ENCODE assay signal across 25 cellular contexts in the genomic region with DNA sequence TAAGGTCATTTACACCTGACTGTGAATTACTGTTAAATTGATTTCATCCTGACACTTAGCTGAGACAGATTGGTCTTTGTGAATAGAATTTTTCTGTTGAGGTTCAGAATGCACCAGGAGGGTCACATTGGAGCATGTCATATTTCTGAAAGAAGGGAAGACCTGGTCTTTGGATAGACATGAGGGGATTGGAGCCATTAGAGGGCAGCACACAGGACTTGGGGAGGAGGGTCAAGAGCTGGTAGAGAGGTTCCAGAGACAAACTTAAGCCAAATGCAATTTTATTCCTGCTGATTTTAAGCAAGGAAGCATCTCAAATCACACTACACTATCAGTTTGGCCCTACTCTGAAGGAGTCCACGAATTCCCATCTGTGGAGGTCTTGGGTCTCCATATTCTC. TPM values are rescaled to one million over a fixed set of nuclear protein-coding genes. Genes with fewer than 3 reads are reported as not detected.
DNase-seq lines count a peak whose midpoint lies in the region; ATAC-seq, FAIRE-seq and TF ChIP-seq lines count a peak whose summit lies in the region.
"Had no signal": no experiment of that assay in that cellular context is flagged by ENCODE, and none has a peak within 500 bp of the region (broad histone marks: within the 10 kb centered on the region; RNA-seq: fewer than 3 reads in every experiment).

No MANE protein-coding gene starts in this region.

- no peak for DNase-seq in activated naive CD4-positive, alpha-beta T cell (lab: John Stamatoyannopoulos, UW)
- DNase-seq in H1 (ENCODE audit: low read depth in 1 of 2, low spot score in 2 of 2) (no peak), mesendoderm (peak; percentile 6), T-helper 17 cell (no peak), HuH-7.5 (ENCODE audit: low spot score) (no peak)
- DNase-seq: 8988T; BE2C; C1 segment of cervical spinal cord; Caco-2; CD4-positive, alpha-beta T cell; DMS153; DMS79; GDM1; HFFc6; KBM-7 had no signal

- CTCF ChIA-PET in H1 (lab: Charles Lee; ENCODE audit: partially characterized antibody): interaction anchor here (0.7 to 2.4 kb wide), 25 partner anchors 9 to 417 kb away, joined by 3 to 12 read pairs (median 4); partner anchors contain the start of genes GUCY2C and PLBD1

- no peaks in the 10 kb centered on the region for H3K36me3 Mint-ChIP-seq in activated naive CD4-positive, alpha-beta T cell treated with anti-CD3 and anti-CD28 coated beads, Interleukin-2, amount 50 U/mL, for 24 hours
- no peaks in the 10 kb centered on the region for H3K36me3 Mint-ChIP-seq in T-helper 17 cell (ENCODE audit: low read depth)
- H3K36me3 Mint-ChIP-seq: IgD-negative memory B cell had no signal

- H3K9me3 Mint-ChIP-seq in activated naive CD4-positive, alpha-beta T cell treated with anti-CD3 and anti-CD28 coated beads, Interleukin-2, amount 50 U/mL, for 24 hours: no peaks in the 10 kb centered on the region
- H3K9me3 Mint-ChIP-seq: CD4-positive, alpha-beta T cell; HFFc6; IgD-negative memory B cell had no signal

- no peak overlapping the region for H4K91ac ChIP-seq in H1 (replicated peaks; ENCODE audit: insufficient read length, low read length)

- TF ChIP-seq POLR2A in H1 (IDR thresholded peaks at IDR 0.05; ENCODE audit: control extremely low read depth in 1 of 2, low read depth in 2 of 2, low read length in 2 of 2): no peak

- H3K4me3 ChIP-seq in OCI-LY3 (ENCODE audit: low read length): no peak overlapping the region
- H3K4me3 ChIP-seq in H1 (ENCODE audit: extremely low read depth in 1 of 4, insufficient read depth in 2 of 4, low read depth in 3 of 4, low read length in 4 of 4): no peak overlapping the region
- no peak overlapping the region for H3K4me3 ChIP-seq in mesendoderm (ENCODE audit: low read length)

- no peaks in the 10 kb centered on the region for H4K20me1 ChIP-seq in OCI-LY3 (ENCODE audit: insufficient read depth, low read length)
- no peaks in the 10 kb centered on the region for H4K20me1 ChIP-seq in H1 (replicated peaks in 1 of 2; ENCODE audit: control insufficient read depth in 1 of 2, insufficient read depth in 2 of 2, low read length in 2 of 2)

- H3K4ac ChIP-seq in H1 (replicated peaks; ENCODE audit: insufficient read length, low read depth, low read length) (no peak overlapping the region), mesendoderm (ENCODE audit: low read depth, low read length) (no peak overlapping the region)

- H2BK12ac ChIP-seq in H1 (ENCODE audit: low read depth, low read length): no peak overlapping the region

- H3K27me3 ChIP-seq in OCI-LY3 (ENCODE audit: low read depth, low read length): no peaks in the 10 kb centered on the region
- no peaks in the 10 kb centered on the region for H3K27me3 ChIP-seq in H1 (replicated peaks in 1 of 4; ENCODE audit: control insufficient read depth in 3 of 4, extremely low read depth in 1 of 4, insufficient read depth in 3 of 4, low read length in 3 of 4)
- H3K27me3 ChIP-seq in mesendoderm (ENCODE audit: insufficient read depth, low read length, poor library complexity): no peaks in the 10 kb centered on the region
- H3K27me3 ChIP-seq: BE2C had no signal

- H2AFZ ChIP-seq in OCI-LY3 (ENCODE audit: low read depth, low read length) (no peak overlapping the region), H1 (ENCODE audit: low read length) (no peak overlapping the region)

- H3K18ac ChIP-seq in H1 (ENCODE audit: extremely low read depth, low read length) (no peak overlapping the region), mesendoderm (ENCODE audit: low read length) (no peak overlapping the region)

- H3K4me1 Mint-ChIP-seq in activated naive CD4-positive, alpha-beta T cell treated with anti-CD3 and anti-CD28 coated beads, Interleukin-2, amount 50 U/mL, for 24 hours: no peaks in the 10 kb centered on the region
- peaks cover 2% of the 10 kb centered on the region for H3K4me1 Mint-ChIP-seq in T-helper 17 cell
- H3K4me1 Mint-ChIP-seq: IgD-negative memory B cell had no signal

- H3K23ac ChIP-seq in H1 (ENCODE audit: insufficient read length): no peak overlapping the region
- H3K23ac ChIP-seq in mesendoderm (ENCODE audit: low read length): no peak overlapping the region

- H3K79me2 ChIP-seq in OCI-LY3 (ENCODE audit: low read length) (no peaks in the 10 kb centered on the region), H1 (ENCODE audit: control insufficient read depth in 1 of 2, insufficient read depth in 2 of 2, low read length in 2 of 2) (no peaks in the 10 kb centered on the region), mesendoderm (ENCODE audit: control insufficient read depth, insufficient read depth, low read length) (no peaks in the 10 kb centered on the region)

- FAIRE-seq in H1 (lab: Jason Lieb, UNC): peak; percentile 39
- FAIRE-seq: HTR-8/SVneo had no signal

- no peak overlapping the region for H3K4me3 Mint-ChIP-seq in activated naive CD4-positive, alpha-beta T cell treated with anti-CD3 and anti-CD28 coated beads, Interleukin-2, amount 50 U/mL, for 24 hours
- H3K4me3 Mint-ChIP-seq in T-helper 17 cell: no peak overlapping the region
- H3K4me3 Mint-ChIP-seq: CD4-positive, alpha-beta T cell; HFFc6; IgD-negative memory B cell had no signal

- H3K56ac ChIP-seq in H1 (replicated peaks; ENCODE audit: insufficient read length, low read depth, low read length): no peak overlapping the region
- no peak overlapping the region for H3K56ac ChIP-seq in mesendoderm (ENCODE audit: low read length)

- no peak for ATAC-seq in GM21526 (IDR thresholded peaks at IDR 0.05; ENCODE audit: low FRiP score, unreplicated experiment)
- no peak for ATAC-seq in T-helper 17 cell
- ATAC-seq: HCT116 had no signal

- H3K4me1 ChIP-seq in OCI-LY3 (ENCODE audit: low read length) (no peaks in the 10 kb centered on the region), H1 (replicated peaks in 1 of 4; ENCODE audit: control insufficient read depth in 3 of 4, insufficient read depth in 4 of 4, low read length in 3 of 4) (peaks cover 0 to 2% (median 0%) of the 10 kb centered on the region in 4 experiments; a peak in 1 of 7 replicates), mesendoderm (ENCODE audit: control insufficient read depth, low read depth, low read length) (peaks cover 2% of the 10 kb centered on the region)
- H3K4me1 ChIP-seq: BE2C, Caco-2 had no signal

- H4K8ac ChIP-seq in H1 (ENCODE audit: extremely low read depth, insufficient read depth, low read length) (no peak overlapping the region), mesendoderm (ENCODE audit: low read depth, low read length) (no peak overlapping the region)

- H3K4me2 ChIP-seq in OCI-LY3 (ENCODE audit: low read length): no peak overlapping the region
- no peak overlapping the region for H3K4me2 ChIP-seq in H1 (ENCODE audit: insufficient read depth in 1 of 2, low read depth in 2 of 2, low read length in 2 of 2)
- H3K4me2 ChIP-seq in mesendoderm (ENCODE audit: low read length): no peak overlapping the region

- no peak overlapping the region for H2BK120ac ChIP-seq in H1 (replicated peaks; ENCODE audit: low read depth, low read length)
- H2BK120ac ChIP-seq in mesendoderm (ENCODE audit: low read depth, low read length): no peak overlapping the region

- H2BK15ac ChIP-seq in H1 (ENCODE audit: low read length) (no peak overlapping the region), mesendoderm (replicated peaks; ENCODE audit: low read depth) (no peak overlapping the region)

- H3K27ac ChIP-seq in OCI-LY3 (ENCODE audit: low read length) (no peak overlapping the region), H1 (ENCODE audit: low read depth, low read length) (no peak overlapping the region), mesendoderm (ENCODE audit: low read depth, low read length) (no peak overlapping the region)

- H3K9ac ChIP-seq in OCI-LY3 (ENCODE audit: low read length): no peak overlapping the region
- H3K9ac ChIP-seq in H1 (replicated peaks in 1 of 4; ENCODE audit: extremely low read depth in 1 of 4, low read depth in 3 of 4, low read length in 3 of 4): no peak overlapping the region
- no peak overlapping the region for H3K9ac ChIP-seq in mesendoderm (ENCODE audit: low read length)

- H2BK5ac ChIP-seq in H1 (ENCODE audit: low read depth, low read length): no peak overlapping the region
- no peak overlapping the region for H2BK5ac ChIP-seq in mesendoderm (ENCODE audit: low read length)

- 95% methylated on average over 1 of the region's 1 CpG; no CpG with 5 or more reads in 1 of the 2 experiments for WGBS in H1 (ENCODE audit: extremely low coverage in 1 of 2, insufficient coverage in 1 of 2, insufficient read length in 1 of 2, insufficient replicate concordance in 2 of 2, low coverage in 1 of 2, low lambda C conversion rate in 2 of 2, missing lambda C conversion rate in 1 of 2), 2 experiments
- WGBS in mesendoderm (ENCODE audit: extremely low coverage, insufficient coverage, low lambda C conversion rate): no CpG with 5 or more reads among the region's 1 CpG

- H3K14ac ChIP-seq in H1 (ENCODE audit: insufficient read length): no peak overlapping the region

- peak; percentile 14; the same call in 1 of the 2 replicates for TF ChIP-seq CTCF in OCI-LY3 (IDR thresholded peaks at IDR 0.05; ENCODE audit: low read depth, low read length)
- peak in 2 of 3 experiments; percentile 4 to 29; a peak in 2 of 4 replicates for TF ChIP-seq CTCF in H1 (IDR thresholded peaks at IDR 0.05; ENCODE audit: control extremely low read depth in 1 of 3, insufficient read depth in 1 of 3, low read depth in 1 of 3, low read length in 3 of 3)

- no peak; a peak in 1 of 4 replicates for TF ChIP-seq RAD21 in H1 (IDR thresholded peaks at IDR 0.05 in 1 of 2, conservative IDR thresholded peaks at IDR 0.05 in 1 of 2; ENCODE audit: low read depth in 2 of 2, low read length in 2 of 2)

- H2AK5ac ChIP-seq in H1 (ENCODE audit: low read depth, low read length) (no peak overlapping the region), mesendoderm (ENCODE audit: low read length) (no peak overlapping the region)

- POLR2A ChIA-PET in H1 (lab: Charles Lee; ENCODE audit: partially characterized antibody): interaction anchor here (1.0 to 1.6 kb wide), 3 partner anchors 10 to 35 kb away, joined by 4 to 8 read pairs (median 4); no protein-coding TSS in a partner anchor

- H2BK20ac ChIP-seq in H1 (ENCODE audit: low read length): no peak overlapping the region

- H3K27me3 Mint-ChIP-seq in activated naive CD4-positive, alpha-beta T cell treated with anti-CD3 and anti-CD28 coated beads, Interleukin-2, amount 50 U/mL, for 24 hours: peaks cover 2% of the 10 kb centered on the region
- peaks cover 10% of the 10 kb centered on the region for H3K27me3 Mint-ChIP-seq in T-helper 17 cell

- no peak for TF ChIP-seq EP300 in H1 (IDR thresholded peaks at IDR 0.05; ENCODE audit: borderline replicate concordance in 1 of 2, low read depth in 2 of 2, low read length in 2 of 2)

- no peaks in the 10 kb centered on the region for H3K9me3 ChIP-seq in OCI-LY3 (ENCODE audit: insufficient read depth, low read length)
- no peaks in the 10 kb centered on the region for H3K9me3 ChIP-seq in H1 (ENCODE audit: insufficient read depth in 2 of 2, low read depth in 1 of 2, low read length in 1 of 2)
- H3K9me3 ChIP-seq in T-helper 17 cell (ENCODE audit: control insufficient read depth, low read length, poor library complexity, severe bottlenecking): no peaks in the 10 kb centered on the region
- H3K9me3 ChIP-seq: BE2C, Caco-2 had no signal

- H3K23me2 ChIP-seq in H1 (ENCODE audit: low read depth, low read length): no peaks in the 10 kb centered on the region

- no peak overlapping the region for H4K5ac ChIP-seq in H1 (ENCODE audit: insufficient read length, low read depth, low read length)
- no peak overlapping the region for H4K5ac ChIP-seq in mesendoderm (ENCODE audit: low read length)

- H3K27ac Mint-ChIP-seq in activated naive CD4-positive, alpha-beta T cell treated with anti-CD3 and anti-CD28 coated beads, Interleukin-2, amount 50 U/mL, for 24 hours: peak overlapping the region; percentile 9
- H3K27ac Mint-ChIP-seq in T-helper 17 cell: no peak overlapping the region
- H3K27ac Mint-ChIP-seq: CD4-positive, alpha-beta T cell; HFFc6; IgD-negative memory B cell had no signal

- H3K36me3 ChIP-seq in OCI-LY3 (replicated peaks; ENCODE audit: low read depth, low read length): no peaks in the 10 kb centered on the region
- H3K36me3 ChIP-seq in H1 (ENCODE audit: control insufficient read depth in 2 of 4, insufficient read depth in 4 of 4, low read length in 3 of 4): no peaks in the 10 kb centered on the region
- H3K36me3 ChIP-seq in mesendoderm (ENCODE audit: control insufficient read depth, insufficient read depth, low read length): no peaks in the 10 kb centered on the region
- H3K36me3 ChIP-seq: BE2C had no signal

- H3K79me1 ChIP-seq in H1 (ENCODE audit: low read depth, low read length): no peaks in the 10 kb centered on the region
- H3K79me1 ChIP-seq in mesendoderm (ENCODE audit: low read length): no peaks in the 10 kb centered on the region

RNA-seq across cellular contexts. Expression of gene GUCY2C, which starts 41.1 kb away (rescaled TPM):
- total RNA-seq in H1 (2021; fragmentation: NEBNext Ultra II Directional; extraction: Animal tissue kit (Norgen Biotek cat#: 25700)): 2.5 and 3.2 TPM in 2 replicates
- polyA plus RNA-seq in H1 (2011; rRNA removed): 1.1 and 1.9 TPM in 2 replicates
- polyA plus RNA-seq in H1 (2011; cell fraction: cytosol; rRNA removed): 1.1 TPM
- 2.1 TPM for polyA plus RNA-seq in H1 (2011; cell fraction: nucleus; rRNA removed)
- polyA plus RNA-seq in H1 (2012, experiment 1 of 2): 1.2 to 2.0 TPM (median 1.8 TPM) in 4 replicates
- polyA plus RNA-seq in H1 (2012, experiment 2 of 2): 0.09 TPM
- polyA plus RNA-seq in H1 (2013, experiment 1 of 2): 1.8 TPM
- 1.7 TPM for polyA plus RNA-seq in H1 (2013, experiment 2 of 2)
- 3.9 and 4.2 TPM in 2 replicates for polyA minus RNA-seq in H1 (2011; rRNA and poly(A)+ RNA removed)
- 1.8 TPM for polyA minus RNA-seq in H1 (2011; cell fraction: cytosol; rRNA and poly(A)+ RNA removed)
- polyA minus RNA-seq in H1 (2011; cell fraction: nucleus; rRNA and poly(A)+ RNA removed): 5.1 TPM
- 1.7 TPM for polyA plus RNA-seq in mesendoderm (2013, experiment 1 of 2)
- polyA plus RNA-seq in mesendoderm (2013, experiment 2 of 2): 1.7 TPM
- not detected for total RNA-seq in T-helper 17 cell
- total RNA-seq: A673; CD4-positive, alpha-beta T cell; Daoy; H4 had no signal
- polyA plus RNA-seq: AG04450 had no signal
